27 cellular contexts compared by ENCODE assay signal in the genomic region with DNA sequence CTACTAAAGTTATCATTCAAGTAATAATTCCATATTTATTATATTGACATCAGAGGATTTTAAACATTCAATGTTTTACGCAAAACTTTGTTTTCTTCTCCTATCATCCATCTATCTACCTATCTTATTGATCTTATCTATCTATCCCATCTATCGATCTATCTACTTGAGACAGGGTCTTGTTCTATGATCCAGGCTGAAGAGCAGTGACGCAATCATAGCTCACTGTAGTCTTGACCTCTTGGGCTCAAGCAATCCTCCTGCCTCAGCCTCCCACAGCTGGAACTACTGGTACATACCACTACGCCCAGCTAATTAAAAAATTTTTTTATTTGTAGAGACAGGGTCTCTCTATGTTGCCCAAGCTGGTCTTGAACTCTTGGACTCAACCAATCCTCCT. TPM values are rescaled to one million over a fixed set of nuclear protein-coding genes. Genes with fewer than 3 reads are reported as not detected.
A peak's percentile ranks its signal among the peaks of the same experiment; 100 is the strongest.
DNase-seq lines count a peak whose midpoint lies in the region; ATAC-seq, FAIRE-seq and TF ChIP-seq lines count a peak whose summit lies in the region.
"Had no signal": no experiment of that assay in that cellular context is flagged by ENCODE, and none has a peak within 500 bp of the region (broad histone marks: within the 10 kb centered on the region; RNA-seq: fewer than 3 reads in every experiment).

No MANE protein-coding gene starts in this region.

- H3K18ac ChIP-seq in IMR-90 (ENCODE audit: low read depth, low read length) = no peak overlapping the region
- no peak overlapping the region for H3K18ac ChIP-seq in H1 (ENCODE audit: extremely low read depth, low read length)

- H3K27ac ChIP-seq in A673 (ENCODE audit: low read depth, low read length, poor library complexity, severe bottlenecking) (peak overlapping the region; percentile 53), IMR-90 (ENCODE audit: insufficient read depth, low read length) (no peak overlapping the region), Panc1 (ENCODE audit: low read length) (no peak overlapping the region), H1 (ENCODE audit: low read depth, low read length) (no peak overlapping the region), left lung (no peak overlapping the region)
- H3K27ac ChIP-seq: BLaER1 had no signal

- H2BK120ac ChIP-seq in IMR-90 (ENCODE audit: low read depth, low read length) (no peak overlapping the region), H1 (replicated peaks; ENCODE audit: low read depth, low read length) (no peak overlapping the region)

- WGBS in IMR-90 (ENCODE audit: extremely low coverage in 2 of 2, insufficient read length in 1 of 2), 2 experiments = 80 to 100% methylated on average over 1 of the region's 4 CpGs
- 97 to 100% methylated on average over 1 to 4 of the region's 4 CpGs for WGBS in H1 (ENCODE audit: extremely low coverage in 1 of 2, insufficient coverage in 1 of 2, insufficient read length in 1 of 2, insufficient replicate concordance in 2 of 2, low coverage in 1 of 2, low lambda C conversion rate in 2 of 2, missing lambda C conversion rate in 1 of 2), 2 experiments

- H3K27me3 ChIP-seq in A673 (replicated peaks; ENCODE audit: insufficient read depth, low read depth, low read length, poor library complexity) (no peaks in the 10 kb centered on the region), IMR-90 (ENCODE audit: control insufficient read depth, insufficient read depth, low read length) (no peaks in the 10 kb centered on the region), Panc1 (ENCODE audit: control insufficient read depth, insufficient read depth, low read length) (no peaks in the 10 kb centered on the region), H1 (replicated peaks in 1 of 4; ENCODE audit: control insufficient read depth in 3 of 4, extremely low read depth in 1 of 4, insufficient read depth in 3 of 4, low read length in 3 of 4) (no peaks in the 10 kb centered on the region), left lung (no peaks in the 10 kb centered on the region)
- H3K27me3 ChIP-seq: BE2C, BLaER1 had no signal

- H3K9me1 ChIP-seq in IMR-90 (ENCODE audit: insufficient read depth, low read length) = no peaks in the 10 kb centered on the region

- intact Hi-C loops in A673 (cut with micrococcal nuclease; ENCODE audit: unreplicated experiment) (no loop called here), IMR-90 (cut with micrococcal nuclease) (no loop called here), Panc1 (cut with micrococcal nuclease; ENCODE audit: unreplicated experiment) (no loop called here), left lung (cut with DNase I) (no loop called here)

- H4K5ac ChIP-seq in IMR-90 (ENCODE audit: low read depth, low read length) (no peak overlapping the region), H1 (ENCODE audit: insufficient read length, low read depth, low read length) (no peak overlapping the region)

- H3K9ac ChIP-seq in IMR-90 (ENCODE audit: low read depth, low read length) (no peak overlapping the region), H1 (replicated peaks in 1 of 4; ENCODE audit: extremely low read depth in 1 of 4, low read depth in 3 of 4, low read length in 3 of 4) (no peak overlapping the region; a peak in 1 of 7 replicates)
- H3K9ac ChIP-seq: BLaER1 had no signal

- TF ChIP-seq POLR2A in IMR-90 (IDR thresholded peaks at IDR 0.05; ENCODE audit: low read depth, low read length) (no peak), H1 (IDR thresholded peaks at IDR 0.05; ENCODE audit: control extremely low read depth in 1 of 2, low read depth in 2 of 2, low read length in 2 of 2) (no peak)

- H2AK5ac ChIP-seq in IMR-90 (ENCODE audit: low read depth, low read length) (no peak overlapping the region), H1 (ENCODE audit: low read depth, low read length) (no peak overlapping the region)

- TF ChIP-seq EP300 in H1 (IDR thresholded peaks at IDR 0.05; ENCODE audit: borderline replicate concordance in 1 of 2, low read depth in 2 of 2, low read length in 2 of 2) = no peak

- H2BK20ac ChIP-seq in IMR-90 (ENCODE audit: low read depth, low read length) = no peak overlapping the region
- no peak overlapping the region for H2BK20ac ChIP-seq in H1 (ENCODE audit: low read length)

- peaks cover 0 to 30% of the 10 kb centered on the region in 2 experiments; a peak in 2 of 4 replicates for H3K79me2 ChIP-seq in H1 (ENCODE audit: control insufficient read depth in 1 of 2, insufficient read depth in 2 of 2, low read length in 2 of 2)

- H3K14ac ChIP-seq in IMR-90 (replicated peaks; ENCODE audit: low read depth, low read length) (no peak overlapping the region), H1 (ENCODE audit: insufficient read length) (no peak overlapping the region)

- TF ChIP-seq RAD21 in IMR-90 (IDR thresholded peaks at IDR 0.05; ENCODE audit: low read length) (no peak), H1 (IDR thresholded peaks at IDR 0.05 in 1 of 2, conservative IDR thresholded peaks at IDR 0.05 in 1 of 2; ENCODE audit: low read depth in 2 of 2, low read length in 2 of 2) (no peak)

- no peak overlapping the region for H3K4ac ChIP-seq in IMR-90 (ENCODE audit: low read depth, low read length)
- no peak overlapping the region for H3K4ac ChIP-seq in H1 (replicated peaks; ENCODE audit: insufficient read length, low read depth, low read length)

- H3K4me3 ChIP-seq in A673 (ENCODE audit: low read depth, low read length, poor library complexity, severe bottlenecking) (no peak overlapping the region), IMR-90 (ENCODE audit: insufficient read depth, low read depth, low read length) (no peak overlapping the region), Panc1 (ENCODE audit: low read depth in 2 of 2, low read length in 2 of 2) (no peak overlapping the region), H1 (ENCODE audit: extremely low read depth in 1 of 4, insufficient read depth in 2 of 4, low read depth in 3 of 4, low read length in 4 of 4) (no peak overlapping the region), left lung (no peak overlapping the region)
- H3K4me3 ChIP-seq: BLaER1, GM12878 had no signal

- H3K56ac ChIP-seq in IMR-90 (ENCODE audit: extremely low read depth, insufficient read depth, low read length) (no peak overlapping the region), H1 (replicated peaks; ENCODE audit: insufficient read length, low read depth, low read length) (no peak overlapping the region)

- H3K36me3 ChIP-seq in A673 (ENCODE audit: insufficient read depth, low read length, poor library complexity, severe bottlenecking) (peaks cover 82% of the 10 kb centered on the region), IMR-90 (ENCODE audit: control insufficient read depth, insufficient read depth, low read length) (no peaks in the 10 kb centered on the region; the same call in 1 of the 2 replicates), Panc1 (ENCODE audit: control insufficient read depth, insufficient read depth, low read length) (no peaks in the 10 kb centered on the region; the same call in 1 of the 2 replicates), H1 (ENCODE audit: control insufficient read depth in 2 of 4, insufficient read depth in 4 of 4, low read length in 3 of 4) (peaks cover 0 to 2% (median 0%) of the 10 kb centered on the region in 4 experiments; a peak in 1 of 8 replicates), left lung (peaks cover 0 to 6% of the 10 kb centered on the region in 2 donors)

- no peaks in the 10 kb centered on the region for H3K23me2 ChIP-seq in H1 (ENCODE audit: low read depth, low read length)

- H3K23ac ChIP-seq in IMR-90 (ENCODE audit: low read depth, low read length) (no peak overlapping the region), H1 (ENCODE audit: insufficient read length) (no peak overlapping the region)

- H4K91ac ChIP-seq in IMR-90 (ENCODE audit: insufficient read depth, low read depth, low read length) = no peak overlapping the region
- H4K91ac ChIP-seq in H1 (replicated peaks; ENCODE audit: insufficient read length, low read length) = no peak overlapping the region

- no peak for FAIRE-seq in H1 (lab: Jason Lieb, UNC)
- FAIRE-seq: GM12878, GM12892, GM18507, GM19239 had no signal

- H4K20me1 ChIP-seq in IMR-90 (ENCODE audit: insufficient read depth, low read length) (no peaks in the 10 kb centered on the region), H1 (replicated peaks in 1 of 2; ENCODE audit: control insufficient read depth in 1 of 2, insufficient read depth in 2 of 2, low read length in 2 of 2) (peaks cover 0 to 2% of the 10 kb centered on the region in 2 experiments)

- dilution Hi-C loops in IMR-90 (cut with HindIII; ENCODE audit: low sequenced_read_pairs, unreplicated experiment) = no loop called here

- ATAC-seq in IMR-90 (ENCODE audit: low read depth) (no peak), Panc1 (no peak), left lung (no peak), GM18519 (IDR thresholded peaks at IDR 0.05; ENCODE audit: low FRiP score, unreplicated experiment) (no peak), GM19328 (IDR thresholded peaks at IDR 0.05; ENCODE audit: unreplicated experiment) (no peak)
- ATAC-seq: GM12878 had no signal

- CTCF ChIA-PET in A673 (lab: Charles Lee) (no interaction called here), IMR-90 (lab: Yijun Ruan, JAX) (no interaction called here), Panc1 (lab: Charles Lee) (no interaction called here), H1 (lab: Charles Lee; ENCODE audit: partially characterized antibody) (interaction anchor here (1.0 kb wide), 1 partner anchor 217 kb away, joined by 3 read pairs; no protein-coding TSS in a partner anchor)

- H2AFZ ChIP-seq in IMR-90 (replicated peaks; ENCODE audit: low read length, poor library complexity) = no peak overlapping the region
- H2AFZ ChIP-seq in H1 (ENCODE audit: low read length) = no peak overlapping the region

- TF ChIP-seq CTCF in A673 (conservative IDR thresholded peaks at IDR 0.05; ENCODE audit: low read depth, low read length) (no peak), IMR-90 (conservative IDR thresholded peaks at IDR 0.05; ENCODE audit: low read depth, low read length) (no peak), Panc1 (IDR thresholded peaks at IDR 0.05) (no peak), H1 (IDR thresholded peaks at IDR 0.05; ENCODE audit: control extremely low read depth in 1 of 3, insufficient read depth in 1 of 3, low read depth in 1 of 3, low read length in 3 of 3) (no peak), left lung (IDR thresholded peaks at IDR 0.05) (no peak)

- no peak overlapping the region for H2BK5ac ChIP-seq in IMR-90 (ENCODE audit: low read depth, low read length, poor library complexity, severe bottlenecking)
- H2BK5ac ChIP-seq in H1 (ENCODE audit: low read depth, low read length) = no peak overlapping the region

- H3K4me1 ChIP-seq in A673 (ENCODE audit: insufficient read depth, low read length, poor library complexity, severe bottlenecking) (peaks cover 79% of the 10 kb centered on the region), IMR-90 (ENCODE audit: control insufficient read depth, insufficient read depth, low read length) (no peaks in the 10 kb centered on the region), Panc1 (ENCODE audit: control insufficient read depth, insufficient read depth, low read length) (no peaks in the 10 kb centered on the region), H1 (replicated peaks in 1 of 4; ENCODE audit: control insufficient read depth in 3 of 4, insufficient read depth in 4 of 4, low read length in 3 of 4) (no peaks in the 10 kb centered on the region), left lung (no peaks in the 10 kb centered on the region)
- H3K4me1 ChIP-seq: BE2C had no signal

- in situ Hi-C loops in IMR-90 (cut with MboI; ENCODE audit: low sequenced_read_pairs) = no loop called here
- in situ Hi-C loops in Panc1 (cut with HindIII; ENCODE audit: low pct_unique_long_range_greater_than_20kb, low sequenced_read_pairs) = no loop called here

- H3K79me1 ChIP-seq in IMR-90 (ENCODE audit: low read depth in 1 of 2, low read length in 2 of 2) (peaks cover 8 to 16% of the 10 kb centered on the region in 2 experiments; a peak in 3 of 4 replicates), H1 (ENCODE audit: low read depth, low read length) (peaks cover 2% of the 10 kb centered on the region; the same call in 1 of the 2 replicates)

- no peak overlapping the region for H2AK9ac ChIP-seq in IMR-90 (replicated peaks; ENCODE audit: low read depth, low read length, poor library complexity)

- H3K9me3 ChIP-seq in A673 (ENCODE audit: low read depth, low read length, poor library complexity, severe bottlenecking) = peaks cover 6% of the 10 kb centered on the region
- H3K9me3 ChIP-seq in IMR-90 (ENCODE audit: control insufficient read depth, insufficient read depth, low read length) = no peaks in the 10 kb centered on the region
- H3K9me3 ChIP-seq in Panc1 (ENCODE audit: control insufficient read depth, insufficient read depth, low read depth, low read length) = no peaks in the 10 kb centered on the region
- H3K9me3 ChIP-seq in H1 (ENCODE audit: insufficient read depth in 2 of 2, low read depth in 1 of 2, low read length in 1 of 2) = no peaks in the 10 kb centered on the region
- peaks cover 0 to 6% of the 10 kb centered on the region in 2 donors for H3K9me3 ChIP-seq in left lung
- H3K9me3 ChIP-seq: BE2C had no signal

- DNase-seq in A673 (ENCODE audit: low spot score) (no peak), IMR-90 (no peak), Panc1 (ENCODE audit: low read depth, low spot score) (no peak), H1 (ENCODE audit: low read depth in 1 of 2, low spot score in 2 of 2) (no peak), left lung (no peak)
- DNase-seq in stimulated activated CD4-positive, alpha-beta T cell treated with anti-CD3 and anti-CD28 coated beads, Interleukin-2, amount 100 ng/mL, for 24 hours = no peak
- DNase-seq: 8988T; BE2C; C1 segment of cervical spinal cord; CD4-positive, alpha-beta memory T cell; CD4-positive, CD25-positive, alpha-beta regulatory T cell; CD8-positive, alpha-beta memory T cell; COR-L47; DMS 273 treated with DMSO at 0.1 percent for 48 hours; DMS153; DMS53; DMS79; DND-41; EL; GDM1 had no signal

- H2BK12ac ChIP-seq in H1 (ENCODE audit: low read depth, low read length) = no peak overlapping the region

- H4K8ac ChIP-seq in IMR-90 (ENCODE audit: low read depth in 2 of 2, low read length in 2 of 2) (no peak overlapping the region), H1 (ENCODE audit: extremely low read depth, insufficient read depth, low read length) (no peak overlapping the region)

- H2BK15ac ChIP-seq in IMR-90 (ENCODE audit: low read depth, low read length) (no peak overlapping the region), H1 (ENCODE audit: low read length) (no peak overlapping the region)

- no TSS peak for BruUV-seq in A673 (replicated peaks; lab: Mats Ljungman, UMichigan)
- no TSS peak for BruUV-seq in IMR-90 (replicated peaks; lab: Mats Ljungman, UMichigan)
- TSS peak; percentile 13 for BruUV-seq in Panc1 (replicated peaks; lab: Mats Ljungman, UMichigan)

- H3K4me2 ChIP-seq in IMR-90 (ENCODE audit: low read depth, low read length) (no peak overlapping the region), H1 (ENCODE audit: insufficient read depth in 1 of 2, low read depth in 2 of 2, low read length in 2 of 2) (no peak overlapping the region)
- H3K4me2 ChIP-seq: BLaER1 had no signal

- POLR2A ChIA-PET in A673 (lab: Charles Lee; ENCODE audit: low non-redundant PET) (no interaction called here), IMR-90 (lab: Charles Lee; ENCODE audit: unreplicated experiment) (no interaction called here), Panc1 (lab: Charles Lee) (no interaction called here), H1 (lab: Charles Lee; ENCODE audit: partially characterized antibody) (interaction anchor here (0.7 kb wide), 1 partner anchor 53 kb away, joined by 3 read pairs; no protein-coding TSS in a partner anchor)

RNA-seq across cellular contexts. Expression of gene ZC3H13, which starts 27.4 kb away (rescaled TPM):
- 373 and 378 TPM in 2 replicates for total RNA-seq in A673 (2021)
- 10.8 and 16.1 TPM in 2 replicates for total RNA-seq in IMR-90 (2012; rRNA removed)
- polyA plus RNA-seq in IMR-90 (2012; rRNA removed) = 6.3 and 7.7 TPM in 2 replicates
- 0.99 and 1.5 TPM in 2 replicates for polyA plus RNA-seq in IMR-90 (2012; cell fraction: cytosol; rRNA removed)
- polyA plus RNA-seq in IMR-90 (2012; cell fraction: nucleus; rRNA removed; ENCODE audit: low replicate concordance) = 1.6 and 8.0 TPM in 2 replicates
- total RNA-seq in Panc1 (2021; ENCODE audit: unreplicated experiment) = 25.3 TPM
- polyA plus RNA-seq in Panc1 (2012; ENCODE audit: insufficient read length) = 13.1 TPM
- total RNA-seq in H1 (2021; fragmentation: NEBNext Ultra II Directional; extraction: Animal tissue kit (Norgen Biotek cat#: 25700)) = 57.8 and 60.9 TPM in 2 replicates
- 5.1 and 6.0 TPM in 2 replicates for polyA plus RNA-seq in H1 (2011; rRNA removed)
- polyA plus RNA-seq in H1 (2011; cell fraction: cytosol; rRNA removed) = 8.3 TPM
- polyA plus RNA-seq in H1 (2011; cell fraction: nucleus; rRNA removed) = 11.4 TPM
- 31.9 to 46.4 TPM (median 37.4 TPM) in 4 replicates for polyA plus RNA-seq in H1 (2012, experiment 1 of 2)
- 2.5 TPM for polyA plus RNA-seq in H1 (2012, experiment 2 of 2)
- 79.4 TPM for polyA plus RNA-seq in H1 (2013, experiment 1 of 2)
- polyA plus RNA-seq in H1 (2013, experiment 2 of 2) = 89.7 TPM
- polyA minus RNA-seq in H1 (2011; rRNA and poly(A)+ RNA removed) = 12.7 and 23.9 TPM in 2 replicates
- 10.3 TPM for polyA minus RNA-seq in H1 (2011; cell fraction: cytosol; rRNA and poly(A)+ RNA removed)
- polyA minus RNA-seq in H1 (2011; cell fraction: nucleus; rRNA and poly(A)+ RNA removed) = 21.0 TPM
- 10 to 100 TPM; 40.6 to 41.4 TPM for total RNA-seq in left lung
